28 cellular contexts compared by ENCODE assay signal in genomic region chr2:105525201-105525600, GRCh38.
"Had no signal": no experiment of that assay in that cellular context is flagged by ENCODE, and none has a peak within 500 bp of the region (broad histone marks: within the 10 kb centered on the region; RNA-seq: fewer than 3 reads in every experiment).

No MANE protein-coding gene starts in this region.

- DNase-seq: hypothalamus; immature natural killer cell; kidney; left ventricle myocardium inferior; mesendoderm; naive B cell; occipital lobe; psoas muscle; right lobe of liver; stimulated activated CD4-positive, alpha-beta T cell treated with anti-CD3 and anti-CD28 coated beads, Interleukin-1b, Interleukin-23, amount 100 ng/mL, for 48 hours; stimulated activated CD4-positive, alpha-beta T cell treated with anti-CD3 and anti-CD28 coated beads, Interleukin-2, amount 100 ng/mL, for 48 hours; stimulated activated CD4-positive, alpha-beta T cell treated with anti-CD3 and anti-CD28 coated beads, Interleukin-4, amount 100 ng/mL, for 4 hours; stimulated activated CD8-positive, alpha-beta memory T cell treated with anti-CD3 and anti-CD28 coated beads, Interleukin-4, amount 100 ng/mL, for 48 hours; stimulated activated naive CD4-positive, alpha-beta T cell treated with Interleukin-2 at 50 U/mL for 16 hours; stimulated activated naive CD8-positive, alpha-beta T cell treated with anti-CD3 and anti-CD28 coated beads, Interleukin-15, amount 100 ng/mL, for 72 hours; testis; thyroid gland; transverse colon; uterus had no signal

- H3K4me3 Mint-ChIP-seq: immature natural killer cell; mesothelial cell of epicardium; naive B cell; nephron; neural crest cell; stimulated activated memory B cell treated with anti-CD40 and anti-IgM and Interleukin-4, amounts not matched to agents 10 μg/mL and 1 μg/mL and 100 μg/mL, for 72 hours; stimulated activated naive CD8-positive, alpha-beta T cell treated with anti-CD3 and anti-CD28 coated beads, Interleukin-15, amount 100 ng/mL, for 72 hours had no signal

- H3K4me1 ChIP-seq: parathyroid adenoma, psoas muscle, testis, thyroid gland, uterus had no signal

- H3K27me3 ChIP-seq: heart left ventricle, neutrophil, right lobe of liver, testis, thyroid gland, transverse colon, uterus had no signal

- H3K4me1 Mint-ChIP-seq: immature natural killer cell; mesothelial cell of epicardium; naive B cell; neural crest cell; stimulated activated memory B cell treated with anti-CD40 and anti-IgM and Interleukin-4, amounts not matched to agents 10 μg/mL and 1 μg/mL and 100 μg/mL, for 72 hours; stimulated activated naive CD8-positive, alpha-beta T cell treated with anti-CD3 and anti-CD28 coated beads, Interleukin-15, amount 100 ng/mL, for 72 hours had no signal

- H3K36me3 Mint-ChIP-seq: immature natural killer cell; mesothelial cell of epicardium; naive B cell; stimulated activated memory B cell treated with anti-CD40 and anti-IgM and Interleukin-4, amounts not matched to agents 10 μg/mL and 1 μg/mL and 100 μg/mL, for 72 hours had no signal

- H3K27ac Mint-ChIP-seq: immature natural killer cell; mesothelial cell of epicardium; naive B cell; nephron; stimulated activated memory B cell treated with anti-CD40 and anti-IgM and Interleukin-4, amounts not matched to agents 10 μg/mL and 1 μg/mL and 100 μg/mL, for 72 hours; stimulated activated naive CD8-positive, alpha-beta T cell treated with anti-CD3 and anti-CD28 coated beads, Interleukin-15, amount 100 ng/mL, for 72 hours had no signal

- H3K9me3 Mint-ChIP-seq: immature natural killer cell; mesothelial cell of epicardium; nephron; neural crest cell; stimulated activated memory B cell treated with anti-CD40 and anti-IgM and Interleukin-4, amounts not matched to agents 10 μg/mL and 1 μg/mL and 100 μg/mL, for 72 hours; stimulated activated naive CD8-positive, alpha-beta T cell treated with anti-CD3 and anti-CD28 coated beads, Interleukin-15, amount 100 ng/mL, for 72 hours had no signal

- H3K27me3 Mint-ChIP-seq: stimulated activated memory B cell treated with anti-CD40 and anti-IgM and Interleukin-4, amounts not matched to agents 10 μg/mL and 1 μg/mL and 100 μg/mL, for 72 hours; stimulated activated naive CD8-positive, alpha-beta T cell treated with anti-CD3 and anti-CD28 coated beads, Interleukin-15, amount 100 ng/mL, for 72 hours had no signal

- H3K27ac ChIP-seq: heart left ventricle, left ventricle myocardium inferior, neutrophil, parathyroid adenoma, psoas muscle, right lobe of liver, testis, thyroid gland, transverse colon, uterus had no signal

- H3K4me3 ChIP-seq: heart left ventricle, left ventricle myocardium inferior, lung, psoas muscle, right lobe of liver, smooth muscle cell, testis, thyroid gland, transverse colon, uterus had no signal

- ATAC-seq: psoas muscle; stimulated activated memory B cell treated with anti-CD40 and anti-IgM and Interleukin-4, amounts not matched to agents 10 μg/mL and 1 μg/mL and 100 μg/mL, for 72 hours; stimulated activated naive CD8-positive, alpha-beta T cell treated with anti-CD3 and anti-CD28 coated beads, Interleukin-15, amount 100 ng/mL, for 72 hours had no signal

- H3K9me3 ChIP-seq: left ventricle myocardium inferior, neutrophil, psoas muscle, right lobe of liver, testis, thyroid gland, transverse colon, uterus had no signal

- H2AFZ ChIP-seq: parathyroid adenoma had no signal

- H3K4me2 ChIP-seq: smooth muscle cell had no signal

- H3K36me3 ChIP-seq: heart left ventricle, left ventricle myocardium inferior, neutrophil, right lobe of liver, thyroid gland, transverse colon, uterus had no signal

- H3K9ac ChIP-seq: parathyroid adenoma had no signal
